In genomic region chr19:9834726-9835506, GRCh38 we compare ENCODE assay signal across 8 cellular contexts. TPM values are rescaled to one million over a fixed set of nuclear protein-coding genes. Genes with fewer than 3 reads are reported as not detected.
A peak's percentile ranks its signal among the peaks of the same experiment; 100 is the strongest.
DNase-seq lines count a peak whose midpoint lies in the region; ATAC-seq and TF ChIP-seq lines count a peak whose summit lies in the region.

Gene PIN1 (plus strand): TSS chr19:9835318. CDS start chr19:9835345, 27 bp downstream.

- TF ChIP-seq CTCF in CD14-positive monocyte (IDR thresholded peaks at IDR 0.05), result peak; percentile 52

- peak within 1 kb of the TSS; percentile 50 to 95 (median 87) for H3K27ac Mint-ChIP-seq in CD14-positive monocyte

- DNase-seq in CD14-positive monocyte (ENCODE audit: low spot score), result peak; percentile 98
- peak; percentile 97 for DNase-seq in NCI-H748 (lab: John Stamatoyannopoulos, UW; ENCODE audit: unreplicated experiment)
- peak; percentile 99 for DNase-seq in activated CD4-positive, alpha-beta T cell treated with anti-CD3 and anti-CD28 coated beads, Interleukin-2, amount 50 U/mL, for 1 hour
- peak; percentile 98 for DNase-seq in dedifferentiated amniotic fluid mesenchymal stem cell (ENCODE audit: extremely low spot score)
- peak; percentile 99 for DNase-seq in left lobe of liver (ENCODE audit: low spot score)
- peak; percentile 99 for DNase-seq in stimulated activated CD4-positive, alpha-beta T cell treated with anti-CD3 and anti-CD28 coated beads, Interleukin-2, amount 100 ng/mL, for 4 hours (ENCODE audit: low read depth)

- H3K36me3 Mint-ChIP-seq in CD14-positive monocyte, result peaks cover 19 to 37% of the 10 kb centered on the region in 2 donors

- peaks cover 12% of the 10 kb centered on the region for H3K4me1 Mint-ChIP-seq in CD14-positive monocyte

- peaks cover 0 to 2% (median 0%) of the 10 kb centered on the region in 3 donors for H3K27me3 Mint-ChIP-seq in CD14-positive monocyte (ENCODE audit: low read depth in 3 of 3)

- peak within 1 kb of the TSS; percentile 86 to 91 for H3K4me3 Mint-ChIP-seq in CD14-positive monocyte

- intact Hi-C loops in CD14-positive monocyte (cut with micrococcal nuclease), result loop anchor here in 1 of 2 donors (1.0 kb wide), 1 partner anchor 16 kb away; the partner anchor contains the start of gene FBXL12

- H3K9me3 Mint-ChIP-seq in CD14-positive monocyte, result peaks cover 0 to 2% (median 0%) of the 10 kb centered on the region in 7 donors

- ATAC-seq in GM19351 (IDR thresholded peaks at IDR 0.05; ENCODE audit: unreplicated experiment) (peak; percentile 97), HG03521 (IDR thresholded peaks at IDR 0.05; ENCODE audit: unreplicated experiment) (peak; percentile 87), left lobe of liver (peak; percentile 96)

RNA-seq across cellular contexts. Expression of gene PIN1, which starts in this region (rescaled TPM):
- 10 to 100 TPM; 68.3 to 79.8 TPM for polyA plus RNA-seq in CD14-positive monocyte
- 31.6 TPM for total RNA-seq in left lobe of liver

Comparison
In these comparisons a context has a peak if more than half of its experiments do, and no peak if none do; other contexts are left out.
1. Peak in every context shown above with its lines: DNase-seq and ATAC-seq.